In the genomic region with DNA sequence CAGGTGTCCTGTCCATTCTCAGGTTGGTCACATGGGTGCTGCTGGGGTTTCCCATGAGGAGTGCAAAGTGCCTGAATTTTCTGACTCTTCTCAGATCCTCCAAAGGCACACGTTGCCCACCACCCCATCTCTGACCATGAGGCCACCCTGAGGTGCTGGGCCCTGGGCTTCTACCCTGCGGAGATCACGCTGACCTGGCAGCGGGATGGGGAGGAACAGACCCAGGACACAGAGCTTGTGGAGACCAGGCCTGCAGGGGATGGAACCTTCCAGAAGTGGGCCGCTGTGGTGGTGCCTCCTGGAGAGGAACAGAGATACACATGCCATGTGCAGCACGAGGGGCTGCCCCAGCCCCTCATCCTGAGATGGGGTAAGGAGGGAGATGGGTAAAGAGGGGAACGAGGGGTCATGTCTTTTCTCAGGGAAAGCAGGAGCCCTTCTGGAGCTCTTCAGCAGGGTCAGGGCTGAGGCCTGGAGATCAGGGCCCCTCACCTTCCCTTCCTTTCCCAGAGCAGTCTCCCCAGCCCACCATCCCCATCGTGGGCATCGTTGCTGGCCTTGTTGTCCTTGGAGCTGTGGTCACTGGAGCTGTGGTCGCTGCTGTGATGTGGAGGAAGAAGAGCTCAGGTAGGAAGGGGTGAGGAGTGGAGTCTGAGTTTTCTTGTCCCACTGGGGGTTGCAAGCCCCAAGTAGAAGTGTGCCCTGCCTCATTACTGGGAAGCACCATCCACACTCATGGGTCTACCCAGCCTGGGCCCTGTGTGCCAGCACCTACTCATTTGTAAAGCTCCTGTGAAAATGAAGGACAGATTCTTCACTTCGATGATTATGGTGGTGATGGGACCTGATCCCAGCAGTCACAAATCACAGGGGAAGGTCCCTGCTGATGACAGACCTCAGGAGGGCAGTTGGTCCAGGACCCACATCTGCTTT, we compare ENCODE assay signal across 16 cellular contexts. TPM values are rescaled to one million over a fixed set of nuclear protein-coding genes. Genes with fewer than 3 reads are reported as not detected.
DNase-seq lines count a peak whose midpoint lies in the region; ATAC-seq and TF ChIP-seq lines count a peak whose summit lies in the region.
"Had no signal": no experiment of that assay in that cellular context is flagged by ENCODE, and none has a peak within 500 bp of the region (broad histone marks: within the 10 kb centered on the region; RNA-seq: fewer than 3 reads in every experiment).

No MANE protein-coding gene starts in this region.

- peak overlapping the region; percentile 86 for H3K27ac Mint-ChIP-seq in activated naive CD8-positive, alpha-beta T cell treated with anti-CD3 and anti-CD28 coated beads, Interleukin-2, amount 10 ng/mL, durations not matched to agents 7 days and 5 days
- peak overlapping the region; percentile 94 to 99 for H3K27ac Mint-ChIP-seq in natural killer cell treated with Interleukin-12 subunit alpha and Interleukin-12 subunit beta and Interleukin-15 and Interleukin-18, amount 100 ng/mL, for 72 hours

- peaks cover 8% of the 10 kb centered on the region; the same call in 1 of the 2 replicates for H3K4me1 ChIP-seq in BLaER1

- H3K9ac ChIP-seq in BLaER1: no peak overlapping the region

- peak overlapping the region; percentile 94 for H3K4me3 Mint-ChIP-seq in activated naive CD8-positive, alpha-beta T cell treated with anti-CD3 and anti-CD28 coated beads, Interleukin-2, amount 10 ng/mL, durations not matched to agents 7 days and 5 days
- peak overlapping the region; percentile 93 for H3K4me3 Mint-ChIP-seq in natural killer cell treated with Interleukin-12 subunit alpha and Interleukin-12 subunit beta and Interleukin-15 and Interleukin-18, amount 100 ng/mL, for 72 hours

- H3K4me2 ChIP-seq in BLaER1: peak overlapping the region; percentile 80; the same call in 1 of the 2 replicates

- DNase-seq in GM06990 (ENCODE audit: extremely low read depth, insufficient read length) (no peak), SW480 (ENCODE audit: low spot score) (no peak), GM03348 (ENCODE audit: low spot score) (no peak), GF-D8 (lab: John Stamatoyannopoulos, UW) (no peak)
- DNase-seq in activated naive CD8-positive, alpha-beta T cell treated with anti-CD3 and anti-CD28 coated beads, Interleukin-2, amount 10 ng/mL, durations not matched to agents 7 days and 5 days: no peak
- no peak for DNase-seq in natural killer cell treated with Interleukin-12 subunit alpha and Interleukin-12 subunit beta and Interleukin-15 and Interleukin-18, amount 100 ng/mL, for 72 hours (ENCODE audit: low spot score)
- DNase-seq: activated gamma-delta T cell; dermis blood vessel endothelial cell; foreskin melanocyte; kidney; MV-4-11; NCI-H510A treated with DMSO at 0.1 percent for 48 hours; RPMI8226; stimulated activated naive CD4-positive, alpha-beta T cell had no signal

- H3K4me3 ChIP-seq in BLaER1: no peak overlapping the region
- peak overlapping the region; percentile 100 for H3K4me3 ChIP-seq in GM06990 (replicated peaks; ENCODE audit: low read depth, low read length)

- peaks cover 13% of the 10 kb centered on the region; the same call in 1 of the 2 replicates for H3K9me3 ChIP-seq in BLaER1

- peaks cover 23% of the 10 kb centered on the region for H4K20me1 ChIP-seq in BLaER1

- H3K9me3 Mint-ChIP-seq in activated naive CD8-positive, alpha-beta T cell treated with anti-CD3 and anti-CD28 coated beads, Interleukin-2, amount 10 ng/mL, durations not matched to agents 7 days and 5 days: no peaks in the 10 kb centered on the region
- no peaks in the 10 kb centered on the region for H3K9me3 Mint-ChIP-seq in natural killer cell treated with Interleukin-12 subunit alpha and Interleukin-12 subunit beta and Interleukin-15 and Interleukin-18, amount 100 ng/mL, for 72 hours

- no peak overlapping the region for H3K27ac ChIP-seq in BLaER1

- H3K36me3 Mint-ChIP-seq in activated naive CD8-positive, alpha-beta T cell treated with anti-CD3 and anti-CD28 coated beads, Interleukin-2, amount 10 ng/mL, durations not matched to agents 7 days and 5 days: peaks cover 46% of the 10 kb centered on the region
- peaks cover 28% of the 10 kb centered on the region for H3K36me3 Mint-ChIP-seq in natural killer cell treated with Interleukin-12 subunit alpha and Interleukin-12 subunit beta and Interleukin-15 and Interleukin-18, amount 100 ng/mL, for 72 hours

- peaks cover 36% of the 10 kb centered on the region for H3K27me3 ChIP-seq in BLaER1
- H3K27me3 ChIP-seq in GM06990 (replicated peaks; ENCODE audit: control insufficient read depth, insufficient read depth, low read length): no peaks in the 10 kb centered on the region

- no peak for TF ChIP-seq CTCF in GM06990 (IDR thresholded peaks at IDR 0.05; ENCODE audit: insufficient read depth, low read length, poor library complexity, severe bottlenecking)

- H3K27me3 Mint-ChIP-seq in activated naive CD8-positive, alpha-beta T cell treated with anti-CD3 and anti-CD28 coated beads, Interleukin-2, amount 10 ng/mL, durations not matched to agents 7 days and 5 days: no peaks in the 10 kb centered on the region
- H3K27me3 Mint-ChIP-seq in natural killer cell treated with Interleukin-12 subunit alpha and Interleukin-12 subunit beta and Interleukin-15 and Interleukin-18, amount 100 ng/mL, for 72 hours: no peaks in the 10 kb centered on the region

- no peak for ATAC-seq in activated naive CD8-positive, alpha-beta T cell treated with anti-CD3 and anti-CD28 coated beads, Interleukin-2, amount 10 ng/mL, durations not matched to agents 7 days and 5 days (ENCODE audit: low read depth)
- ATAC-seq in natural killer cell treated with Interleukin-12 subunit alpha and Interleukin-12 subunit beta and Interleukin-15 and Interleukin-18, amount 100 ng/mL, for 72 hours: no peak
- no peak for ATAC-seq in HG02623 (IDR thresholded peaks at IDR 0.05; ENCODE audit: unreplicated experiment)

- POLR2A ChIA-PET in activated naive CD8-positive, alpha-beta T cell treated with anti-CD3 and anti-CD28 coated beads, Interleukin-2, amount 10 ng/mL, durations not matched to agents 7 days and 5 days (lab: Charles Lee): interaction anchor here (0.6 to 3.2 kb wide), 4 partner anchors 9 to 29 kb away, joined by 3 to 17 read pairs (median 6); no protein-coding TSS in a partner anchor

- H3K4me1 Mint-ChIP-seq in activated naive CD8-positive, alpha-beta T cell treated with anti-CD3 and anti-CD28 coated beads, Interleukin-2, amount 10 ng/mL, durations not matched to agents 7 days and 5 days: peaks cover 41% of the 10 kb centered on the region
- H3K4me1 Mint-ChIP-seq in natural killer cell treated with Interleukin-12 subunit alpha and Interleukin-12 subunit beta and Interleukin-15 and Interleukin-18, amount 100 ng/mL, for 72 hours (ENCODE audit: low read depth in 2 of 2): peaks cover 58 to 61% of the 10 kb centered on the region in 2 donors

- H3K36me3 ChIP-seq in BLaER1: peaks cover 18% of the 10 kb centered on the region
- H3K36me3 ChIP-seq in GM06990 (ENCODE audit: control insufficient read depth, insufficient read depth, low read length): peaks cover 30% of the 10 kb centered on the region

RNA-seq across cellular contexts. Expression of a gene that starts 2.0 kb away (rescaled TPM):
- 100 to 1,000 TPM; 502 to 534 TPM for total RNA-seq in activated naive CD8-positive, alpha-beta T cell treated with anti-CD3 and anti-CD28 coated beads, Interleukin-2, amount 10 ng/mL, durations not matched to agents 7 days and 5 days
- 100 to 1,000 TPM; 277 to 518 TPM for total RNA-seq in natural killer cell treated with Interleukin-12 subunit alpha and Interleukin-12 subunit beta and Interleukin-15 and Interleukin-18, amount 100 ng/mL, for 72 hours

RNA-seq across cellular contexts. Expression of a gene that starts 44.3 kb away (rescaled TPM):
- 10 to 100 TPM; 12.3 to 13.5 TPM for total RNA-seq in activated naive CD8-positive, alpha-beta T cell treated with anti-CD3 and anti-CD28 coated beads, Interleukin-2, amount 10 ng/mL, durations not matched to agents 7 days and 5 days
- 1 to 10 TPM; 5.2 to 9.0 TPM for total RNA-seq in natural killer cell treated with Interleukin-12 subunit alpha and Interleukin-12 subunit beta and Interleukin-15 and Interleukin-18, amount 100 ng/mL, for 72 hours
